1 cellular context compared by ENCODE assay signal in genomic region chr1:206635080-206635982, GRCh38.
A peak's percentile ranks its signal among the peaks of the same experiment; 100 is the strongest.
TF ChIP-seq lines count a peak whose summit lies in the region.

Gene DYRK3, plus strand, starts transcription at chr1:206635536. Its CDS starts 168 bp downstream, at chr1:206635704.

TF ChIP-seq in GM23338, 12 proteins besides CTCF, POLR2A, EP300 and RAD21:
- TF ChIP-seq ZNF462 (CRISPR knock-in tag; IDR thresholded peaks at IDR 0.05), result no peak
- TF ChIP-seq CREB1 (CRISPR knock-in tag; IDR thresholded peaks at IDR 0.05; ENCODE audit: low read depth), result peak; percentile 77; the same call in 1 of the 2 replicates
- TF ChIP-seq POLR2AphosphoS5 (IDR thresholded peaks at IDR 0.05; ENCODE audit: low read depth), result peak; percentile 94
